In the genomic region with DNA sequence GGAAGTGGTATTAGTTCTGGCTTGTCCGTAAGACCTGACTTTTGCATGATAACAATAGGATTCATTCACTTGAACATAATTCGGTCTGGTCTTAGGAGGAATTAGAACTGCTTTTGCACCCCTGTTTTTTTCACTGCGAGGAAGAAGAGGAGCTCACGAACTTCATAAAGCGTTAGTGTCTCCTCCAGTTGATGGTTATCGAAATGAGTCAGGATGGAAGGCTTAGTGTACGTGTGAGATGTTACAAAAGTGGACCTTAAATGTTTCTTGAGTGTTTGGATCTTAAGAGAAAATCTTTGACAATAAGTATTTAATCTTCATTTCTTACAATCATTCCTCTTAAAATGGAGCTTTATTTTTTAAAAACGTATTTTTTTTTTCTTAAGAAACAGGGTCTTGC, we compare ENCODE assay signal across 29 cellular contexts. TPM values are rescaled to one million over a fixed set of nuclear protein-coding genes. Genes with fewer than 3 reads are reported as not detected.
A peak's percentile ranks its signal among the peaks of the same experiment; 100 is the strongest.
DNase-seq lines count a peak whose midpoint lies in the region; ATAC-seq, FAIRE-seq and TF ChIP-seq lines count a peak whose summit lies in the region.
"Had no signal": no experiment of that assay in that cellular context is flagged by ENCODE, and none has a peak within 500 bp of the region (broad histone marks: within the 10 kb centered on the region; RNA-seq: fewer than 3 reads in every experiment).

No MANE protein-coding gene starts in this region.

- H3K9me3 ChIP-seq in GM12878 (replicated peaks; ENCODE audit: control insufficient read depth, insufficient read depth, low read length) (no peaks in the 10 kb centered on the region), endodermal cell (ENCODE audit: control insufficient read depth, low read length) (no peaks in the 10 kb centered on the region)
- H3K9me3 ChIP-seq: HAP-1, upper lobe of right lung had no signal

- SMC1A ChIA-PET in GM12878 (lab: Charles Lee; ENCODE audit: uncharacterized antibody, unreplicated experiment): interaction anchor here (0.8 to 11.2 kb wide), 16 partner anchors 8 to 239 kb away, joined by 3 to 142 read pairs (median 11); no protein-coding TSS in a partner anchor

- RAD21 ChIA-PET in GM12878 (lab: Charles Lee; ENCODE audit: unreplicated experiment): interaction anchor here (0.6 to 8.1 kb wide), 8 partner anchors 13 to 218 kb away, joined by 3 to 84 read pairs (median 8); no protein-coding TSS in a partner anchor

- peaks cover 4 to 7% of the 10 kb centered on the region in 2 experiments; a peak in 3 of 4 replicates for H3K36me3 ChIP-seq in GM12878 (ENCODE audit: control insufficient read depth in 2 of 2, insufficient read depth in 2 of 2, low read length in 1 of 2)
- peaks cover 12% of the 10 kb centered on the region for H3K36me3 ChIP-seq in endodermal cell (ENCODE audit: control insufficient read depth, insufficient read depth, low read length)

- CTCF ChIA-PET in GM12878 (lab: Yijun Ruan, JAX): interaction anchor here (0.8 to 12.5 kb wide), 23 partner anchors 10 to 246 kb away, joined by 3 to 239 read pairs (median 4); no protein-coding TSS in a partner anchor

- no peak for TF ChIP-seq RAD21 in GM12878 (IDR thresholded peaks at IDR 0.05; ENCODE audit: insufficient read depth, low read depth, low read length)

- FAIRE-seq in GM12878 (lab: Jason Lieb, UNC): no peak
- FAIRE-seq: bronchial epithelial cell, colon, keratinocyte, RCC 7860 had no signal

- peak overlapping the region; percentile 43 for H3K27ac Mint-ChIP-seq in stimulated activated naive CD8-positive, alpha-beta T cell treated with anti-CD3 and anti-CD28 coated beads, Interleukin-15, Interleukin-2, amounts not matched to agents 100 ng/mL and 50 ng/mL, for 24 hours
- H3K27ac Mint-ChIP-seq in IgD-negative memory B cell (peak overlapping the region in 2 of 3 donors; percentile 68 to 76), endodermal cell (no peak overlapping the region)
- H3K27ac Mint-ChIP-seq: activated naive CD4-positive, alpha-beta T cell treated with anti-CD3 and anti-CD28 coated beads, Interleukin-2, amount 10 ng/mL, durations not matched to agents 7 days and 5 days; nephron had no signal

- 7% methylated on average over 8 of the region's 8 CpGs for WGBS in GM12878 (ENCODE audit: insufficient coverage, insufficient replicate concordance, low lambda C conversion rate, missing lambda C conversion rate)
- WGBS in endodermal cell (ENCODE audit: insufficient coverage in 1 of 2, insufficient read length in 1 of 2), 2 experiments: 90 to 96% methylated on average over 8 of the region's 8 CpGs

- H3K27ac ChIP-seq in GM12878 (ENCODE audit: control insufficient read depth, insufficient read depth): peak overlapping the region; percentile 49; the same call in 1 of the 2 replicates
- H3K27ac ChIP-seq in endodermal cell (ENCODE audit: low read depth, low read length): no peak overlapping the region
- H3K27ac ChIP-seq: C4-2B, upper lobe of right lung had no signal

- POLR2A ChIA-PET in GM12878 (lab: Charles Lee): interaction anchor here (0.9 to 1.7 kb wide), 3 partner anchors 14 to 200 kb away, joined by 3 to 5 read pairs (median 3); no protein-coding TSS in a partner anchor

- no peaks in the 10 kb centered on the region for H3K9me3 Mint-ChIP-seq in stimulated activated naive CD8-positive, alpha-beta T cell treated with anti-CD3 and anti-CD28 coated beads, Interleukin-15, Interleukin-2, amounts not matched to agents 100 ng/mL and 50 ng/mL, for 24 hours
- H3K9me3 Mint-ChIP-seq in IgD-negative memory B cell: no peaks in the 10 kb centered on the region
- no peaks in the 10 kb centered on the region for H3K9me3 Mint-ChIP-seq in endodermal cell
- H3K9me3 Mint-ChIP-seq: activated naive CD4-positive, alpha-beta T cell treated with anti-CD3 and anti-CD28 coated beads, Interleukin-2, amount 10 ng/mL, durations not matched to agents 7 days and 5 days; nephron had no signal

- peak overlapping the region; percentile 28 for H3K4me3 Mint-ChIP-seq in stimulated activated naive CD8-positive, alpha-beta T cell treated with anti-CD3 and anti-CD28 coated beads, Interleukin-15, Interleukin-2, amounts not matched to agents 100 ng/mL and 50 ng/mL, for 24 hours
- H3K4me3 Mint-ChIP-seq in IgD-negative memory B cell (peak overlapping the region in 1 of 4 donors; percentile 4), endodermal cell (no peak overlapping the region)
- H3K4me3 Mint-ChIP-seq: activated naive CD4-positive, alpha-beta T cell treated with anti-CD3 and anti-CD28 coated beads, Interleukin-2, amount 10 ng/mL, durations not matched to agents 7 days and 5 days; nephron had no signal

- peaks cover 76% of the 10 kb centered on the region for H3K4me1 Mint-ChIP-seq in stimulated activated naive CD8-positive, alpha-beta T cell treated with anti-CD3 and anti-CD28 coated beads, Interleukin-15, Interleukin-2, amounts not matched to agents 100 ng/mL and 50 ng/mL, for 24 hours (ENCODE audit: low read depth)
- H3K4me1 Mint-ChIP-seq in IgD-negative memory B cell: peaks cover 42 to 54% (median 54%) of the 10 kb centered on the region in 3 donors
- peaks cover 8% of the 10 kb centered on the region for H3K4me1 Mint-ChIP-seq in endodermal cell

- H3K4me3 ChIP-seq in GM12878 (peak overlapping the region; percentile 28; the same call in 1 of the 2 replicates), endodermal cell (ENCODE audit: low read length) (no peak overlapping the region)
- H3K4me3 ChIP-seq: HAP-1, skin epidermis, upper lobe of right lung had no signal

- peaks cover 54% of the 10 kb centered on the region for H3K4me1 ChIP-seq in GM12878 (ENCODE audit: control insufficient read depth, insufficient read depth, low read length)
- H3K4me1 ChIP-seq in endodermal cell (ENCODE audit: control insufficient read depth, insufficient read depth, low read length): no peaks in the 10 kb centered on the region

- peaks cover 44% of the 10 kb centered on the region for H3K36me3 Mint-ChIP-seq in stimulated activated naive CD8-positive, alpha-beta T cell treated with anti-CD3 and anti-CD28 coated beads, Interleukin-15, Interleukin-2, amounts not matched to agents 100 ng/mL and 50 ng/mL, for 24 hours (ENCODE audit: low read depth)
- H3K36me3 Mint-ChIP-seq in IgD-negative memory B cell (peaks cover 2% of the 10 kb centered on the region), endodermal cell (ENCODE audit: low read depth) (peaks cover 11% of the 10 kb centered on the region)

- H3K9ac ChIP-seq in GM12878 (ENCODE audit: control insufficient read depth, insufficient read depth, low read length) (no peak overlapping the region), endodermal cell (ENCODE audit: extremely low read depth, low read length, poor library complexity, severe bottlenecking) (no peak overlapping the region)

- no peak for TF ChIP-seq EP300 in GM12878 (IDR thresholded peaks at IDR 0.05; ENCODE audit: borderline replicate concordance in 1 of 2, control insufficient read depth in 1 of 2, low read depth in 2 of 2, low read length in 2 of 2)

- H3K4me2 ChIP-seq in GM12878 (ENCODE audit: control insufficient read depth, insufficient read depth): peak overlapping the region; percentile 36; the same call in 1 of the 2 replicates

- no peak overlapping the region for H2AFZ ChIP-seq in GM12878 (ENCODE audit: control insufficient read depth, low read depth, low read length)

- no peak for ATAC-seq in stimulated activated naive CD8-positive, alpha-beta T cell treated with anti-CD3 and anti-CD28 coated beads, Interleukin-15, Interleukin-2, amounts not matched to agents 100 U/mL and 50 U/mL, for 24 hours
- no peak for ATAC-seq in GM12878

- 0 out of 2 replicates have a peak, but pooled peaks cover 4% of the 10 kb centered on the region for H4K20me1 ChIP-seq in GM12878 (ENCODE audit: control insufficient read depth, insufficient read depth)

- no peak for TF ChIP-seq POLR2A in GM12878 (IDR thresholded peaks at IDR 0.05; ENCODE audit: low read depth, low read length)

- in situ Hi-C loops in GM12878 (cut with MboI): loop anchor here (5.0 kb wide), 1 partner anchor 220 kb away; no protein-coding TSS in a partner anchor

- no peak for TF ChIP-seq CTCF in GM12878 (IDR thresholded peaks at IDR 0.05 in 2 of 3, conservative IDR thresholded peaks at IDR 0.05 in 1 of 3; ENCODE audit: control insufficient read depth in 2 of 3, extremely low read depth in 1 of 3, insufficient read depth in 1 of 3, low read depth in 3 of 3, low read length in 3 of 3)
- TF ChIP-seq CTCF in endodermal cell (conservative IDR thresholded peaks at IDR 0.05): no peak

- no TSS peak for BruUV-seq in GM12878 (replicated peaks; lab: Mats Ljungman, UMichigan)

- H3K27me3 ChIP-seq in GM12878 (replicated peaks in 1 of 2; ENCODE audit: control insufficient read depth in 2 of 2, insufficient read depth in 2 of 2, low read length in 1 of 2) (no peaks in the 10 kb centered on the region), endodermal cell (ENCODE audit: control insufficient read depth, insufficient read depth, low read length, poor library complexity, severe bottlenecking) (no peaks in the 10 kb centered on the region)
- H3K27me3 ChIP-seq: upper lobe of right lung had no signal

- H3K27me3 Mint-ChIP-seq in stimulated activated naive CD8-positive, alpha-beta T cell treated with anti-CD3 and anti-CD28 coated beads, Interleukin-15, Interleukin-2, amounts not matched to agents 100 ng/mL and 50 ng/mL, for 24 hours: no peaks in the 10 kb centered on the region
- H3K27me3 Mint-ChIP-seq in IgD-negative memory B cell: no peaks in the 10 kb centered on the region
- H3K27me3 Mint-ChIP-seq in endodermal cell (ENCODE audit: insufficient read depth): no peaks in the 10 kb centered on the region
- H3K27me3 Mint-ChIP-seq: activated naive CD4-positive, alpha-beta T cell treated with anti-CD3 and anti-CD28 coated beads, Interleukin-2, amount 10 ng/mL, durations not matched to agents 7 days and 5 days had no signal

- DNase-seq in stimulated activated naive CD8-positive, alpha-beta T cell treated with anti-CD3 and anti-CD28 coated beads, Interleukin-15, Interleukin-2, amounts not matched to agents 100 U/mL and 50 U/mL, for 24 hours: no peak
- DNase-seq in GM12878 (ENCODE audit: low read depth, low spot score) (no peak), endodermal cell (no peak), middle frontal gyrus (ENCODE audit: extremely low spot score, low spot score) (no peak)
- no peak for DNase-seq in NK-92 treated with Interleukin-12 subunit alpha and Interleukin-12 subunit beta, amount 100 ng/mL, for 24 hours (lab: John Stamatoyannopoulos, UW)
- DNase-seq: activated naive CD4-positive, alpha-beta T cell treated with anti-CD3 and anti-CD28 coated beads, Interleukin-2, amount 10 ng/mL, durations not matched to agents 7 days and 5 days; anterior cingulate cortex; DMS 273 treated with DMSO at 0.1 percent for 48 hours; effector CD8-positive, alpha-beta T cell; glutamatergic neuron; NCI-H1092; NCI-H187; NCI-H2171 treated with DMSO at 0.1 percent for 48 hours; NCI-H524; retina; SIG-M5; stimulated activated CD8-positive, alpha-beta memory T cell treated with anti-CD3 and anti-CD28 coated beads, Interleukin-4, amount 100 ng/mL, for 48 hours; T1000; upper lobe of right lung had no signal

- intact Hi-C loops in GM12878 (cut with micrococcal nuclease; ENCODE audit: unreplicated experiment): loop anchor here (10.0 kb wide), 1 partner anchor 142 kb away; no protein-coding TSS in a partner anchor

- H3K79me2 ChIP-seq in GM12878 (ENCODE audit: control insufficient read depth, insufficient read depth, low read length): peaks cover 79% of the 10 kb centered on the region

RNA-seq across cellular contexts. Expression of a gene that starts 52.8 kb away (rescaled TPM):
- 95.8 TPM for polyA plus RNA-seq in IgD-negative memory B cell
- total RNA-seq in GM12878 (2013; cell fraction: nucleolus; rRNA removed): 199 and 215 TPM in 2 replicates
- 70.7 and 77.3 TPM in 2 replicates for total RNA-seq in GM12878 (2014; rRNA removed)
- total RNA-seq in GM12878 (2014; rRNA removed; fragmentation: Illumina TruSeq; extraction: Trizol): 80.8 and 85.2 TPM in 2 replicates
- 119 and 122 TPM in 2 replicates for total RNA-seq in GM12878 (2021)
- polyA plus RNA-seq in GM12878 (2011; ENCODE audit: low read depth): 47.5 TPM
- polyA plus RNA-seq in GM12878 (2011; rRNA removed): 74.7 and 125 TPM in 2 replicates
- 121 and 122 TPM in 2 replicates for polyA plus RNA-seq in GM12878 (2011; cell fraction: cytosol; rRNA removed)
- polyA plus RNA-seq in GM12878 (2011; cell fraction: nucleus; rRNA removed): 109 and 126 TPM in 2 replicates
- polyA plus RNA-seq in GM12878 (2012): 67.1 and 71.5 TPM in 2 replicates
- 133 and 198 TPM in 2 replicates for polyA plus RNA-seq in GM12878 (2014; fragmentation: Illumina TruSeq; extraction: Trizol)
- polyA plus RNA-seq in GM12878 (2014; fragmentation: Nextera tagmentation; extraction: Ambion mirVana): 10 to 100 TPM; 46.1 to 47.7 TPM
- 87.5 and 87.9 TPM in 2 replicates for polyA plus RNA-seq in GM12878 (2014; rRNA removed)
- 100 to 1,000 TPM; 143 to 160 TPM for polyA plus RNA-seq in GM12878 (2016; fragmentation: Nextera tagmentation; extraction: Ambion mirVana)
- polyA minus RNA-seq in GM12878 (2011; rRNA and poly(A)+ RNA removed): 227 and 233 TPM in 2 replicates
- polyA minus RNA-seq in GM12878 (2011; cell fraction: cytosol; rRNA and poly(A)+ RNA removed): 47.4 and 71.6 TPM in 2 replicates
- polyA minus RNA-seq in GM12878 (2011; cell fraction: nucleus; rRNA and poly(A)+ RNA removed): 39.7 and 77.1 TPM in 2 replicates
- total RNA-seq in endodermal cell: 100 to 1,000 TPM; 148 to 149 TPM
- 98.7 TPM for polyA plus RNA-seq in endodermal cell (2013, experiment 1 of 2)
- polyA plus RNA-seq in endodermal cell (2013, experiment 2 of 2): 86.0 TPM
